ENCODE assay signal across 1 cellular context in genomic region chr10:124473070-124473469, GRCh38.
A peak's percentile ranks its signal among the peaks of the same experiment; 100 is the strongest.
TF ChIP-seq lines count a peak whose summit lies in the region.

No MANE protein-coding gene starts in this region.

TF ChIP-seq in HEK293, 187 proteins besides CTCF, POLR2A, EP300 and RAD21:
- TF ChIP-seq REST (tag by site-specific recombination; IDR thresholded peaks at IDR 0.05) = peak; percentile 69
- no peak for TF ChIP-seq SP3 (tag by site-specific recombination; IDR thresholded peaks at IDR 0.05)
TF ChIP-seq in HEK293: peak in this region for 1.
